ENCODE assay signal across 3 cellular contexts in genomic region chr17:14168582-14168981, GRCh38.
"Had no signal": no experiment of that assay in that cellular context is flagged by ENCODE, and none has a peak within 500 bp of the region (broad histone marks: within the 10 kb centered on the region; RNA-seq: fewer than 3 reads in every experiment).

No MANE protein-coding gene starts in this region.

- DNase-seq: GDM1, GF-D8 had no signal

- ATAC-seq: GM12878 had no signal

- H3K4me3 ChIP-seq: GM12878 had no signal
